In the genomic region with DNA sequence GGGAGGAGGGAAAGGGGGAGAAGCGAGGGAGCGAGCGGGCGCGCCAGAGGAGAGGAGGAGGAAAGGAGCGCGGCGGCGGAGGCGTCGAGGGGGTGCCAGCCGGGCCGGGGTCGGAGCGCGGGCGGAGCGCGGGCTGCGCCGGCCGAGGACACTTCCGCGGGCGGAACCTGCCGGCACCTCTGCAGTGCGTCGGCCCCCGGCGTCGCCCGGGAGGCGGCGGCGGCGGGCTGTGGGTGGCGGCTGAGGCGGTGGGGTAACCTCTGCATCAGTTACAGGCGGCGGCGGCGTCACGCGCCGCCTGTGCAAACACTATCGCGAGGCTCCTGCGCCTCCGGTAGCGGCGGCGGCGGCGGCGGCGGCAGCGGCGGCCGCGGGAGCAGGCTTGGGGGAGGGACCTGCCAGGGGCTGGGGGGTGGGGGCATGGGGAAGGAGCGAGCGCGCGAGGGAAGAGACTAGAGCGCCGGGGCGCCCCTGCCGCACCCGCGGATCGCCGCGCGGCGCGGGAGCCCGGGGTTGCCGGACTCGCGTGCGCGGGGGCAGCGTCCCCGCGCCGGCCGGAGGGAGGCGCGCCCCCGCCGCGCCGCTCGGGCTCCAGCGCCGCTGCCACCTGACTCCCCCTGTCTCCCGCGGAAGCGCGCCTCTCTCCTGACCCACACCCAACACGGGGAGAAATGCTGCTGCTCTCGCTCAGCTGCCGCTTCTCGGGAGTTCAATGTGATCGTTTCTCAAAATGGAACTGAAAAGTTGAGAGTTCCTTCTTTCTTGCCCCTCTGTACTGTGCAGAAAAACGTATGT, we compare ENCODE assay signal across 1 cellular context.
TF ChIP-seq lines count a peak whose summit lies in the region.

A gene (minus strand): TSS at position 264 of the 795 bp plus-strand sequence. CDS start 465 bp downstream, outside the sequence.

TF ChIP-seq in K562, 482 proteins besides CTCF, POLR2A, EP300 and RAD21 (continued from another document and continues in another):
- TF ChIP-seq, protein P1, sequence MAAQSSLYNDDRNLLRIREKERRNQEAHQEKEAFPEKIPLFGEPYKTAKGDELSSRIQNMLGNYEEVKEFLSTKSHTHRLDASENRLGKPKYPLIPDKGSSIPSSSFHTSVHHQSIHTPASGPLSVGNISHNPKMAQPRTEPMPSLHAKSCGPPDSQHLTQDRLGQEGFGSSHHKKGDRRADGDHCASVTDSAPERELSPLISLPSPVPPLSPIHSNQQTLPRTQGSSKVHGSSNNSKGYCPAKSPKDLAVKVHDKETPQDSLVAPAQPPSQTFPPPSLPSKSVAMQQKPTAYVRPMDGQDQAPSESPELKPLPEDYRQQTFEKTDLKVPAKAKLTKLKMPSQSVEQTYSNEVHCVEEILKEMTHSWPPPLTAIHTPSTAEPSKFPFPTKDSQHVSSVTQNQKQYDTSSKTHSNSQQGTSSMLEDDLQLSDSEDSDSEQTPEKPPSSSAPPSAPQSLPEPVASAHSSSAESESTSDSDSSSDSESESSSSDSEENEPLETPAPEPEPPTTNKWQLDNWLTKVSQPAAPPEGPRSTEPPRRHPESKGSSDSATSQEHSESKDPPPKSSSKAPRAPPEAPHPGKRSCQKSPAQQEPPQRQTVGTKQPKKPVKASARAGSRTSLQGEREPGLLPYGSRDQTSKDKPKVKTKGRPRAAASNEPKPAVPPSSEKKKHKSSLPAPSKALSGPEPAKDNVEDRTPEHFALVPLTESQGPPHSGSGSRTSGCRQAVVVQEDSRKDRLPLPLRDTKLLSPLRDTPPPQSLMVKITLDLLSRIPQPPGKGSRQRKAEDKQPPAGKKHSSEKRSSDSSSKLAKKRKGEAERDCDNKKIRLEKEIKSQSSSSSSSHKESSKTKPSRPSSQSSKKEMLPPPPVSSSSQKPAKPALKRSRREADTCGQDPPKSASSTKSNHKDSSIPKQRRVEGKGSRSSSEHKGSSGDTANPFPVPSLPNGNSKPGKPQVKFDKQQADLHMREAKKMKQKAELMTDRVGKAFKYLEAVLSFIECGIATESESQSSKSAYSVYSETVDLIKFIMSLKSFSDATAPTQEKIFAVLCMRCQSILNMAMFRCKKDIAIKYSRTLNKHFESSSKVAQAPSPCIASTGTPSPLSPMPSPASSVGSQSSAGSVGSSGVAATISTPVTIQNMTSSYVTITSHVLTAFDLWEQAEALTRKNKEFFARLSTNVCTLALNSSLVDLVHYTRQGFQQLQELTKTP (IDR thresholded peaks at IDR 0.05; ENCODE audit: low read depth in 1 of 2, partially characterized antibody in 2 of 2) = no peak
- TF ChIP-seq HDGF (IDR thresholded peaks at IDR 0.05) (no peak), SMARCE1 (IDR thresholded peaks at IDR 0.05) (no peak), ZNF444 (CRISPR knock-in tag; IDR thresholded peaks at IDR 0.05) (no peak), SAFB (IDR thresholded peaks at IDR 0.05; ENCODE audit: borderline replicate concordance, low read depth, low read length) (peak; percentile 79), RBM15 (IDR thresholded peaks at IDR 0.05; ENCODE audit: insufficient read depth, low read length) (no peak), FOXJ2 (tag; IDR thresholded peaks at IDR 0.05) (peak; percentile 67; the same call in 1 of the 2 replicates), SREBF1 (IDR thresholded peaks at IDR 0.05; ENCODE audit: borderline replicate concordance, low read depth, low read length) (no peak), SP1 (CRISPR knock-in tag; IDR thresholded peaks at IDR 0.05) (peak; percentile 39; the same call in 1 of the 2 replicates), YBX1 (IDR thresholded peaks at IDR 0.05) (no peak), PHB2 (IDR thresholded peaks at IDR 0.05; ENCODE audit: low read depth) (no peak), SRSF1 (IDR thresholded peaks at IDR 0.05; ENCODE audit: low read depth, low read length) (no peak), MYC (IDR thresholded peaks at IDR 0.05; ENCODE audit: low read depth, low read length) (peak; percentile 42), MYC (CRISPR knock-in tag; IDR thresholded peaks at IDR 0.05; ENCODE audit: borderline replicate concordance, low read depth) (no peak), NFIX (CRISPR knock-in tag; IDR thresholded peaks at IDR 0.05; ENCODE audit: low read depth) (no peak), SMARCB1 (IDR thresholded peaks at IDR 0.05; ENCODE audit: insufficient read length, low read depth) (no peak), ZNF79 (CRISPR knock-in tag; IDR thresholded peaks at IDR 0.05; ENCODE audit: low read depth) (no peak), BHLHE40 (IDR thresholded peaks at IDR 0.05; ENCODE audit: low read length) (peak; percentile 74), CAMTA2 (CRISPR knock-in tag; conservative IDR thresholded peaks at IDR 0.05) (no peak), MTA2 (IDR thresholded peaks at IDR 0.05; ENCODE audit: low read depth) (no peak)
- TF ChIP-seq, protein P2, sequence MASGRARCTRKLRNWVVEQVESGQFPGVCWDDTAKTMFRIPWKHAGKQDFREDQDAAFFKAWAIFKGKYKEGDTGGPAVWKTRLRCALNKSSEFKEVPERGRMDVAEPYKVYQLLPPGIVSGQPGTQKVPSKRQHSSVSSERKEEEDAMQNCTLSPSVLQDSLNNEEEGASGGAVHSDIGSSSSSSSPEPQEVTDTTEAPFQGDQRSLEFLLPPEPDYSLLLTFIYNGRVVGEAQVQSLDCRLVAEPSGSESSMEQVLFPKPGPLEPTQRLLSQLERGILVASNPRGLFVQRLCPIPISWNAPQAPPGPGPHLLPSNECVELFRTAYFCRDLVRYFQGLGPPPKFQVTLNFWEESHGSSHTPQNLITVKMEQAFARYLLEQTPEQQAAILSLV (tag; IDR thresholded peaks at IDR 0.05) = no peak
- TF ChIP-seq, protein P3, sequence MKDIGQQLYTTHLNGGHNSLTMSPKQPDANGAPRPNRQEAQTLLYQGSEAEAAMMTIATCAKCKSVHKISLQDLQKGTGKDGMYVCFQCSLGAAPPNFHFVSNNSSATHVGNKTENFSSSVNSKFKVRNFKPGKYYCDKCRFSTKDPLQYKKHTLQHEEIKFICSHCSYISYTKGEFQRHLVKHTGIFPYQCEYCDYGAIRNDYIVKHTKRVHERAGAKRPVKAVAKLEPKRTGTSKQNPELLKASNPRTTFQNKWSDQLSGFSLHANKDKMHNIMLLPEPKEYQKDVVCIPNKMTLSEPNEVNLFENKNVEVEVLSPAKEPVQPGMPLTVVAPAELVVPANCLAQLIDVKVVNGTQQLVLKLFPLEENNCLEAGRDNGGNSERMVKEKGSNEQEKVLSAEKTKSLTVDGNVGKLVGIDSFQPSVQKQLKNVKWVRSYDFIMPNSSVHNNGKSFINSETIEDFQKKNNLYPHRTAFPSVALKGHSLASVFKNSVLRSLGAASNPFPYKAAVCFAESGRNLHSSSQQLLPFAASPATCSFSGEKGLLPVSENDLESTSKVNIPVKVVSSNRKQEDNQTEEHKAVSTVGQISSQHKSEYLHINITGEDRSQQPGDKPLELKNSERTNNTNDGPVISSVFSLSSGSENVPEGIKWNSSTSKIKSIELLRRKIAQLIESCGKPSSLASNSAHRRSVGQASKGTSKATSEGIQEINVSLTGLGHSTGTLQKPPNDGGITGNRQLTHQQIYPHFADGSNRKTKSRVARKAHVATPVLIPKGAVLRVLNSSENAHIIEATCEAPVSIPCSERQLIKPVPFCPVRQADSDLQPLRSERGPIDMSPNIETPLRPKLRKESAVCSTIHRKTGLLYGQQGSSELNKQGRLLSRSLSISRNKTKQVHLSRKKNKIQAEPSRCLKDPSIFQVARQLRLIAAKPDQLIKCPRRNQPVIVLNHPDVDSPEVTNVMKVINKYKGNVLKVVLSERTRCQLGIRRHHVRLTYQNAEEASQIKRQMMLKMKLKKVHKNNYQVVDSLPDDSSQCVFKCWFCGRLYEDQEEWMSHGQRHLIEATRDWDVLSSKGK (CRISPR knock-in tag; IDR thresholded peaks at IDR 0.05) = no peak
- TF ChIP-seq, protein P4, sequence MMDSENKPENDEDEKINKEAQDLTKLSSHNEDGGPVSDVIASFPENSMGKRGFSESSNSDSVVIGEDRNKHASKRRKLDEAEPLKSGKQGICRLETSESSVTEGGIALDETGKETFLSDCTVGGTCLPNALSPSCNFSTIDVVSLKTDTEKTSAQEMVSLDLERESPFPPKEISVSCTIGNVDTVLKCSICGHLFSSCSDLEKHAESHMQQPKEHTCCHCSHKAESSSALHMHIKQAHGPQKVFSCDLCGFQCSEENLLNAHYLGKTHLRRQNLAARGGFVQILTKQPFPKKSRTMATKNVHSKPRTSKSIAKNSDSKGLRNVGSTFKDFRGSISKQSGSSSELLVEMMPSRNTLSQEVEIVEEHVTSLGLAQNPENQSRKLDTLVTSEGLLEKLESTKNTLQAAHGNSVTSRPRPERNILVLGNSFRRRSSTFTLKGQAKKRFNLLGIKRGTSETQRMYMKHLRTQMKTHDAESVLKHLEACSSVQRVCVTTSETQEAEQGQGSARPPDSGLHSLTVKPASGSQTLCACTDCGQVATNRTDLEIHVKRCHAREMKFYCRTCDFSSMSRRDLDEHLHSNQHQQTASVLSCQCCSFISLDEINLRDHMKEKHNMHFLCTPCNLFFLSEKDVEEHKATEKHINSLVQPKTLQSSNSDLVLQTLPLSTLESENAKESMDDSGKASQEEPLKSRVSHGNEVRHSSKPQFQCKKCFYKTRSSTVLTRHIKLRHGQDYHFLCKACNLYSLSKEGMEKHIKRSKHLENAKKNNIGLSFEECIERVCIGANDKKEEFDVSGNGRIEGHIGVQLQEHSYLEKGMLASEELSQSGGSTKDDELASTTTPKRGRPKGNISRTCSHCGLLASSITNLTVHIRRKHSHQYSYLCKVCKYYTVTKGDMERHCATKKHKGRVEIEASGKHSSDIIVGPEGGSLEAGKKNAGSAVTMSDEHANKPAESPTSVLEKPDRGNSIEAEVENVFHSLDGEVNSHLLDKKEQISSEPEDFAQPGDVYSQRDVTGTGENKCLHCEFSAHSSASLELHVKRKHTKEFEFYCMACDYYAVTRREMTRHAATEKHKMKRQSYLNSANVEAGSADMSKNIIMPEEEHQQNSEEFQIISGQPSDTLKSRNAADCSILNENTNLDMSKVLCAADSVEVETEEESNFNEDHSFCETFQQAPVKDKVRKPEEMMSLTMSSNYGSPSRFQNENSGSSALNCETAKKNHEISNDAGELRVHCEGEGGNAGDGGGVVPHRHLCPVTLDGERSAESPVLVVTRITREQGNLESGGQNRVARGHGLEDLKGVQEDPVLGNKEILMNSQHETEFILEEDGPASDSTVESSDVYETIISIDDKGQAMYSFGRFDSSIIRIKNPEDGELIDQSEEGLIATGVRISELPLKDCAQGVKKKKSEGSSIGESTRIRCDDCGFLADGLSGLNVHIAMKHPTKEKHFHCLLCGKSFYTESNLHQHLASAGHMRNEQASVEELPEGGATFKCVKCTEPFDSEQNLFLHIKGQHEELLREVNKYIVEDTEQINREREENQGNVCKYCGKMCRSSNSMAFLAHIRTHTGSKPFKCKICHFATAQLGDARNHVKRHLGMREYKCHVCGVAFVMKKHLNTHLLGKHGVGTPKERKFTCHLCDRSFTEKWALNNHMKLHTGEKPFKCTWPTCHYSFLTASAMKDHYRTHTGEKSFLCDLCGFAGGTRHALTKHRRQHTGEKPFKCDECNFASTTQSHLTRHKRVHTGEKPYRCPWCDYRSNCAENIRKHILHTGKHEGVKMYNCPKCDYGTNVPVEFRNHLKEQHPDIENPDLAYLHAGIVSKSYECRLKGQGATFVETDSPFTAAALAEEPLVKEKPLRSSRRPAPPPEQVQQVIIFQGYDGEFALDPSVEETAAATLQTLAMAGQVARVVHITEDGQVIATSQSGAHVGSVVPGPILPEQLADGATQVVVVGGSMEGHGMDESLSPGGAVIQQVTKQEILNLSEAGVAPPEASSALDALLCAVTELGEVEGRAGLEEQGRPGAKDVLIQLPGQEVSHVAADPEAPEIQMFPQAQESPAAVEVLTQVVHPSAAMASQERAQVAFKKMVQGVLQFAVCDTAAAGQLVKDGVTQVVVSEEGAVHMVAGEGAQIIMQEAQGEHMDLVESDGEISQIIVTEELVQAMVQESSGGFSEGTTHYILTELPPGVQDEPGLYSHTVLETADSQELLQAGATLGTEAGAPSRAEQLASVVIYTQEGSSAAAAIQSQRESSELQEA (IDR thresholded peaks at IDR 0.05; ENCODE audit: low read depth) = no peak
- TF ChIP-seq, protein P5, sequence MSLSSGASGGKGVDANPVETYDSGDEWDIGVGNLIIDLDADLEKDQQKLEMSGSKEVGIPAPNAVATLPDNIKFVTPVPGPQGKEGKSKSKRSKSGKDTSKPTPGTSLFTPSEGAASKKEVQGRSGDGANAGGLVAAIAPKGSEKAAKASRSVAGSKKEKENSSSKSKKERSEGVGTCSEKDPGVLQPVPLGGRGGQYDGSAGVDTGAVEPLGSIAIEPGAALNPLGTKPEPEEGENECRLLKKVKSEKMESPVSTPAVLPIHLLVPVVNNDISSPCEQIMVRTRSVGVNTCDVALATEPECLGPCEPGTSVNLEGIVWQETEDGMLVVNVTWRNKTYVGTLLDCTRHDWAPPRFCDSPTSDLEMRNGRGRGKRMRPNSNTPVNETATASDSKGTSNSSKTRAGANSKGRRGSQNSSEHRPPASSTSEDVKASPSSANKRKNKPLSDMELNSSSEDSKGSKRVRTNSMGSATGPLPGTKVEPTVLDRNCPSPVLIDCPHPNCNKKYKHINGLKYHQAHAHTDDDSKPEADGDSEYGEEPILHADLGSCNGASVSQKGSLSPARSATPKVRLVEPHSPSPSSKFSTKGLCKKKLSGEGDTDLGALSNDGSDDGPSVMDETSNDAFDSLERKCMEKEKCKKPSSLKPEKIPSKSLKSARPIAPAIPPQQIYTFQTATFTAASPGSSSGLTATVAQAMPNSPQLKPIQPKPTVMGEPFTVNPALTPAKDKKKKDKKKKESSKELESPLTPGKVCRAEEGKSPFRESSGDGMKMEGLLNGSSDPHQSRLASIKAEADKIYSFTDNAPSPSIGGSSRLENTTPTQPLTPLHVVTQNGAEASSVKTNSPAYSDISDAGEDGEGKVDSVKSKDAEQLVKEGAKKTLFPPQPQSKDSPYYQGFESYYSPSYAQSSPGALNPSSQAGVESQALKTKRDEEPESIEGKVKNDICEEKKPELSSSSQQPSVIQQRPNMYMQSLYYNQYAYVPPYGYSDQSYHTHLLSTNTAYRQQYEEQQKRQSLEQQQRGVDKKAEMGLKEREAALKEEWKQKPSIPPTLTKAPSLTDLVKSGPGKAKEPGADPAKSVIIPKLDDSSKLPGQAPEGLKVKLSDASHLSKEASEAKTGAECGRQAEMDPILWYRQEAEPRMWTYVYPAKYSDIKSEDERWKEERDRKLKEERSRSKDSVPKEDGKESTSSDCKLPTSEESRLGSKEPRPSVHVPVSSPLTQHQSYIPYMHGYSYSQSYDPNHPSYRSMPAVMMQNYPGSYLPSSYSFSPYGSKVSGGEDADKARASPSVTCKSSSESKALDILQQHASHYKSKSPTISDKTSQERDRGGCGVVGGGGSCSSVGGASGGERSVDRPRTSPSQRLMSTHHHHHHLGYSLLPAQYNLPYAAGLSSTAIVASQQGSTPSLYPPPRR (CRISPR knock-in tag; IDR thresholded peaks at IDR 0.05; ENCODE audit: borderline replicate concordance) = no peak
- TF ChIP-seq, protein P6, sequence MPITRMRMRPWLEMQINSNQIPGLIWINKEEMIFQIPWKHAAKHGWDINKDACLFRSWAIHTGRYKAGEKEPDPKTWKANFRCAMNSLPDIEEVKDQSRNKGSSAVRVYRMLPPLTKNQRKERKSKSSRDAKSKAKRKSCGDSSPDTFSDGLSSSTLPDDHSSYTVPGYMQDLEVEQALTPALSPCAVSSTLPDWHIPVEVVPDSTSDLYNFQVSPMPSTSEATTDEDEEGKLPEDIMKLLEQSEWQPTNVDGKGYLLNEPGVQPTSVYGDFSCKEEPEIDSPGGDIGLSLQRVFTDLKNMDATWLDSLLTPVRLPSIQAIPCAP (CRISPR knock-in tag; IDR thresholded peaks at IDR 0.05; ENCODE audit: borderline replicate concordance) = no peak
- TF ChIP-seq, protein P7, sequence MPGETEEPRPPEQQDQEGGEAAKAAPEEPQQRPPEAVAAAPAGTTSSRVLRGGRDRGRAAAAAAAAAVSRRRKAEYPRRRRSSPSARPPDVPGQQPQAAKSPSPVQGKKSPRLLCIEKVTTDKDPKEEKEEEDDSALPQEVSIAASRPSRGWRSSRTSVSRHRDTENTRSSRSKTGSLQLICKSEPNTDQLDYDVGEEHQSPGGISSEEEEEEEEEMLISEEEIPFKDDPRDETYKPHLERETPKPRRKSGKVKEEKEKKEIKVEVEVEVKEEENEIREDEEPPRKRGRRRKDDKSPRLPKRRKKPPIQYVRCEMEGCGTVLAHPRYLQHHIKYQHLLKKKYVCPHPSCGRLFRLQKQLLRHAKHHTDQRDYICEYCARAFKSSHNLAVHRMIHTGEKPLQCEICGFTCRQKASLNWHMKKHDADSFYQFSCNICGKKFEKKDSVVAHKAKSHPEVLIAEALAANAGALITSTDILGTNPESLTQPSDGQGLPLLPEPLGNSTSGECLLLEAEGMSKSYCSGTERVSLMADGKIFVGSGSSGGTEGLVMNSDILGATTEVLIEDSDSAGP (CRISPR knock-in tag; IDR thresholded peaks at IDR 0.05) = no peak
